28 cellular contexts compared by ENCODE assay signal in genomic region chr14:43887523-43887922, GRCh38.
"Had no signal": no experiment of that assay in that cellular context is flagged by ENCODE, and none has a peak within 500 bp of the region (broad histone marks: within the 10 kb centered on the region; RNA-seq: fewer than 3 reads in every experiment).

No MANE protein-coding gene starts in this region.

- FAIRE-seq: endometrium, islet of Langerhans, keratinocyte had no signal

- H3K27me3 ChIP-seq: colonic mucosa, esophagus squamous epithelium, gastrocnemius medialis, heart right ventricle, left lung had no signal

- DNase-seq: colonic mucosa; cortex of kidney; effector CD8-positive, alpha-beta T cell; effector memory CD8-positive, alpha-beta T cell; endodermal cell; erythroblast; esophagus squamous epithelium; foreskin fibroblast; foreskin melanocyte; gastrocnemius medialis; glutamatergic neuron; head of caudate nucleus; heart right ventricle; hippocampal formation; left cardiac atrium; left lung; left ventricle myocardium superior; lower lobe of right lung; mesenchymal stem cell; mucosa of descending colon; naive B cell had no signal

- H3K4me1 Mint-ChIP-seq: endodermal cell, mesothelial cell of epicardium, naive B cell had no signal

- H3K27ac ChIP-seq: colonic mucosa, epithelial cell of prostate, esophagus squamous epithelium, gastrocnemius medialis, heart right ventricle, left lung, lower lobe of right lung had no signal

- H3K4me3 ChIP-seq: colonic mucosa, esophagus squamous epithelium, gastrocnemius medialis, heart right ventricle, left lung, lower lobe of right lung, mucosa of descending colon had no signal

- H3K9me3 ChIP-seq: colonic mucosa, esophagus squamous epithelium, gastrocnemius medialis, heart right ventricle, left lung, lower lobe of right lung, mucosa of descending colon had no signal

- H3K4me3 Mint-ChIP-seq: dendritic cell treated with granulocyte-macrophage colony-stimulating factor and Interleukin-4, amounts not matched to agents 40 ng/mL and 50 ng/mL, for 4 days; effector memory CD8-positive, alpha-beta T cell; endodermal cell; mesothelial cell of epicardium; naive B cell had no signal

- H3K4me1 ChIP-seq: colonic mucosa, esophagus squamous epithelium, gastrocnemius medialis, heart right ventricle, left lung, lower lobe of right lung had no signal

- H3K27ac Mint-ChIP-seq: dendritic cell treated with granulocyte-macrophage colony-stimulating factor and Interleukin-4, amounts not matched to agents 40 ng/mL and 50 ng/mL, for 4 days; effector memory CD8-positive, alpha-beta T cell; endodermal cell; mesothelial cell of epicardium; naive B cell had no signal

- H3K36me3 ChIP-seq: colonic mucosa, esophagus squamous epithelium, gastrocnemius medialis, heart right ventricle, left lung, lower lobe of right lung had no signal

- H3K9me3 Mint-ChIP-seq: dendritic cell treated with granulocyte-macrophage colony-stimulating factor and Interleukin-4, amounts not matched to agents 40 ng/mL and 50 ng/mL, for 4 days; endodermal cell; mesothelial cell of epicardium had no signal

- H3K36me3 Mint-ChIP-seq: mesothelial cell of epicardium, naive B cell had no signal

- H3K27me3 Mint-ChIP-seq: dendritic cell treated with granulocyte-macrophage colony-stimulating factor and Interleukin-4, amounts not matched to agents 40 ng/mL and 50 ng/mL, for 4 days; effector memory CD8-positive, alpha-beta T cell; naive B cell had no signal

- ATAC-seq: effector memory CD8-positive, alpha-beta T cell; esophagus mucosa; gastrocnemius medialis; heart right ventricle; left cardiac atrium; left lung; left ventricle myocardium superior; lower lobe of right lung; mucosa of descending colon had no signal
